16 cellular contexts compared by ENCODE assay signal in the genomic region with DNA sequence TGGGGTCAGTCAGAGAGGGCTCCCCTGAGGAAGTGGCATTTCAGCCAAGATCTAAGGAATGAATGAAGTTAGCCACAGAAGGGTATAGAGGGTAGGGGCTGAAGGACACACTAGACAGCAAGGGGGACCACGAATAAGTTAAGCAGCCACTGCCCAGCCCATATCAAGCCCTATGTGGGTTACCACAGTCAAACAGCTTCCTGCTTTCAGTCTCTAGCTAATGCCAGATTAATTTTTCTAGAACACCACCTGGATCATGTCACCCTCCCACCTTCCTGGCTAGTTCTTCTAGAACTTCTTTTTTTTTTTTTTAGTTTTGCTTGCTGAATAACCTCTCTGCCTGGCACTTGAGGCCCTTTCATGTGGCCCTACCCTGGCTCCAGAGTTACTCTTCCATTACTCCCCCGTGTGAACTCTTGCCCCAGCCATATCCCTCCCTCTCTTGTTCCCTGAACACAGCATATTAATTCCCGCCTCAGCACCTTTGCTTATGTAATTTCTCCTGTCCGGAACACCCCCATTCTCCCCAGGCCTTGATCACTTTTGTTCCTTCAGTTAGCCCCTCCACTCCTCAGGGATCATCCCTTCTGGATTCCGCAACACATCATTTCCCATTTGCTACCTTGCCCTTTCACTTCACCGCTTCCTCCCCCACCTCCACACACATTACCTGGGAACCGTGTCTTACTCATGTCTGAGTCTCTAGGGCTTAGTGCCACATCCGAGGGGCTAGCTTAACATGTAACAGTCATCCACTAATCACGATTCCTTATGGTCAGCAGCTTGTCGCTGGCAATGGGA. TPM values are rescaled to one million over a fixed set of nuclear protein-coding genes. Genes with fewer than 3 reads are reported as not detected.
DNase-seq lines count a peak whose midpoint lies in the region; ATAC-seq and TF ChIP-seq lines count a peak whose summit lies in the region.
"Had no signal": no experiment of that assay in that cellular context is flagged by ENCODE, and none has a peak within 500 bp of the region (broad histone marks: within the 10 kb centered on the region; RNA-seq: fewer than 3 reads in every experiment).

No MANE protein-coding gene starts in this region.

- H3K36me3 Mint-ChIP-seq in MCF 10A (ENCODE audit: insufficient read depth, unreplicated experiment) = no peaks in the 10 kb centered on the region
- H3K36me3 Mint-ChIP-seq: activated naive CD4-positive, alpha-beta T cell treated with anti-CD3 and anti-CD28 coated beads, Interleukin-2, amount 50 U/mL, for 24 hours; natural killer cell had no signal

- ATAC-seq in left lobe of liver = no peak
- ATAC-seq: natural killer cell, Panc1 had no signal

- TF ChIP-seq CTCF in MCF 10A (IDR thresholded peaks at IDR 0.05; ENCODE audit: unreplicated experiment) = no peak

- POLR2A ChIA-PET in MCF 10A (lab: Yijun Ruan, JAX) = interaction anchor here (0.6 to 14.4 kb wide), 16 partner anchors 8 to 94 kb away, joined by 3 to 269 read pairs (median 4); a partner anchor contains a TSS

- no peaks in the 10 kb centered on the region for H3K27me3 Mint-ChIP-seq in MCF 10A (ENCODE audit: insufficient read depth, unreplicated experiment)

- DNase-seq in HT-29 (ENCODE audit: low spot score) (peak; percentile 51), MCF 10A (ENCODE audit: unreplicated experiment) (peak; percentile 88), kidney tubule cell (ENCODE audit: low spot score) (peak; percentile 89), retina (peak; percentile 26), C1 segment of cervical spinal cord (lab: John Stamatoyannopoulos, UW) (no peak), left lobe of liver (ENCODE audit: low spot score) (no peak), NCI-H1417 treated with DMSO at 0.1 percent for 48 hours (lab: John Stamatoyannopoulos, UW) (no peak)
- DNase-seq in stimulated activated CD4-positive, alpha-beta T cell treated with anti-CD3 and anti-CD28 coated beads, Interleukin-4, amount 100 ng/mL, for 1 hour = no peak
- DNase-seq: activated CD4-positive, alpha-beta T cell treated with anti-CD3 and anti-CD28 coated beads, Interleukin-2, amount 50 U/mL, for 1 hour; GDM1; natural killer cell; NCI-H2029; substantia nigra had no signal

- CTCF ChIA-PET in MCF 10A (lab: Yijun Ruan, JAX) = interaction anchor here (0.6 to 1.7 kb wide), 7 partner anchors 9 to 133 kb away, joined by 3 to 10 read pairs (median 5); no protein-coding TSS in a partner anchor

- intact Hi-C loops in MCF 10A (cut with micrococcal nuclease) = no loop called here

- H3K27ac Mint-ChIP-seq in MCF 10A (ENCODE audit: low read depth, unreplicated experiment) = peak overlapping the region; percentile 46
- H3K27ac Mint-ChIP-seq: activated naive CD4-positive, alpha-beta T cell treated with anti-CD3 and anti-CD28 coated beads, Interleukin-2, amount 50 U/mL, for 24 hours; natural killer cell had no signal

- H3K9me3 Mint-ChIP-seq in MCF 10A (ENCODE audit: unreplicated experiment) = peaks cover 7% of the 10 kb centered on the region
- H3K9me3 Mint-ChIP-seq: activated naive CD4-positive, alpha-beta T cell treated with anti-CD3 and anti-CD28 coated beads, Interleukin-2, amount 50 U/mL, for 24 hours; natural killer cell had no signal

- peak overlapping the region; percentile 24 for H3K4me3 Mint-ChIP-seq in MCF 10A (ENCODE audit: unreplicated experiment)
- H3K4me3 Mint-ChIP-seq: activated naive CD4-positive, alpha-beta T cell treated with anti-CD3 and anti-CD28 coated beads, Interleukin-2, amount 50 U/mL, for 24 hours; natural killer cell had no signal

- H3K4me1 Mint-ChIP-seq in MCF 10A (ENCODE audit: insufficient read depth, unreplicated experiment) = peaks cover 31% of the 10 kb centered on the region
- H3K4me1 Mint-ChIP-seq: activated naive CD4-positive, alpha-beta T cell treated with anti-CD3 and anti-CD28 coated beads, Interleukin-2, amount 50 U/mL, for 24 hours; natural killer cell had no signal

- BruUV-seq in MCF 10A (replicated peaks; lab: Mats Ljungman, UMichigan) = no TSS peak

RNA-seq across cellular contexts. Expression of a gene that starts 20.6 kb away (rescaled TPM):
- not detected in 2 replicates for total RNA-seq in HT-29 (2014; rRNA removed; shearing (Covaris generic))
- total RNA-seq in MCF 10A (2022) (68.3 and 93.5 TPM in 2 replicates), left lobe of liver (0.13 TPM)
- total RNA-seq: Calu3, natural killer cell had no signal

Comparison
In these comparisons a context has a peak if more than half of its experiments do, and no peak if none do; other contexts are left out.
1. DNase-seq: peak in HT-29 (single experiment), MCF 10A (single experiment), kidney tubule cell (single experiment) and retina (single experiment); none in C1 segment of cervical spinal cord (0 of 14), stimulated activated CD4-positive, alpha-beta T cell treated with anti-CD3 and anti-CD28 coated beads, Interleukin-4, amount 100 ng/mL, for 1 hour (single experiment), left lobe of liver (single experiment) and NCI-H1417 treated with DMSO at 0.1 percent for 48 hours (single experiment).
2. RNA of a gene that starts 20.6 kb away (total RNA-seq): 68.3 to 93.5 TPM in MCF 10A; 0.13 TPM in left lobe of liver (single experiment) and not detected in HT-29; every median in the first group is over 10 times any median in the second.